ENCODE assay signal across 12 cellular contexts in genomic region chr19:4539697-4540581, GRCh38. TPM values are rescaled to one million over a fixed set of nuclear protein-coding genes. Genes with fewer than 3 reads are reported as not detected.
DNase-seq lines count a peak whose midpoint lies in the region; FAIRE-seq and TF ChIP-seq lines count a peak whose summit lies in the region.
"Had no signal": no experiment of that assay in that cellular context is flagged by ENCODE, and none has a peak within 500 bp of the region (broad histone marks: within the 10 kb centered on the region; RNA-seq: fewer than 3 reads in every experiment).

LRG1 (minus strand) TSS chr19:4540036; CDS start chr19:4540013, 23 bp downstream.

- H3K9me2 ChIP-seq in OCI-LY7 (ENCODE audit: insufficient read depth, low read length), result no peaks in the 10 kb centered on the region

- POLR2A ChIA-PET in OCI-LY7 (lab: Charles Lee), result interaction anchor here (0.6 to 1.6 kb wide), 4 partner anchors 11 to 1495 kb away, joined by 3 read pairs; no protein-coding TSS in a partner anchor

- no peaks in the 10 kb centered on the region for H3K36me3 Mint-ChIP-seq in T-helper 1 cell treated with Interleukin-12 subunit alpha and Interleukin-12 subunit beta and Interleukin-4 antibody, amounts not matched to agents 30 μg/mL and 1 μg/mL, for 36 hours (ENCODE audit: low read depth)

- peak within 1 kb of the TSS; percentile 97 for H2AFZ ChIP-seq in OCI-LY7 (ENCODE audit: low read length)

- intact Hi-C loops in OCI-LY7 (cut with micrococcal nuclease; ENCODE audit: unreplicated experiment), result no loop called here
- intact Hi-C loops in cardiac septum (cut with DNase I), result no loop called here

- DNase-seq in T-helper 1 cell (no peak), OCI-LY7 (ENCODE audit: low spot score) (peak; percentile 50), cardiac septum (ENCODE audit: low spot score) (peak; percentile 93), hippocampal formation (lab: John Stamatoyannopoulos, UW) (no peak), frontal cortex (ENCODE audit: low spot score in 2 of 2) (no peak), retina (no peak)
- peak; percentile 33 for DNase-seq in stimulated activated CD8-positive, alpha-beta memory T cell treated with anti-CD3 and anti-CD28 coated beads, Interleukin-4, amount 100 ng/mL, for 48 hours
- DNase-seq: NCI-H526 treated with DMSO at 0.1 percent for 48 hours had no signal

- H3K4me3 Mint-ChIP-seq in T-helper 1 cell treated with Interleukin-12 subunit alpha and Interleukin-12 subunit beta and Interleukin-4 antibody, amounts not matched to agents 30 μg/mL and 1 μg/mL, for 36 hours, result peak within 1 kb of the TSS; percentile 50

- H3K27ac Mint-ChIP-seq in T-helper 1 cell treated with Interleukin-12 subunit alpha and Interleukin-12 subunit beta and Interleukin-4 antibody, amounts not matched to agents 30 μg/mL and 1 μg/mL, for 36 hours, result peak within 1 kb of the TSS; percentile 27

- TF ChIP-seq CTCF in OCI-LY7 (conservative IDR thresholded peaks at IDR 0.05; ENCODE audit: low read length), result no peak

- peaks cover 4% of the 10 kb centered on the region for H3K27me3 Mint-ChIP-seq in T-helper 1 cell treated with Interleukin-12 subunit alpha and Interleukin-12 subunit beta and Interleukin-4 antibody, amounts not matched to agents 30 μg/mL and 1 μg/mL, for 36 hours (ENCODE audit: low read depth)

- BruUV-seq in OCI-LY7 (replicated peaks; lab: Mats Ljungman, UMichigan), result TSS peak; percentile 92

- CTCF ChIA-PET in OCI-LY7 (lab: Charles Lee; ENCODE audit: unreplicated experiment), result no interaction called here

- peaks cover 4% of the 10 kb centered on the region; the same call in 1 of the 2 replicates for H3K9me3 ChIP-seq in OCI-LY7 (ENCODE audit: low read length)
- H3K9me3 ChIP-seq: A549 had no signal

- peaks cover 6% of the 10 kb centered on the region for H3K4me1 Mint-ChIP-seq in T-helper 1 cell treated with Interleukin-12 subunit alpha and Interleukin-12 subunit beta and Interleukin-4 antibody, amounts not matched to agents 30 μg/mL and 1 μg/mL, for 36 hours (ENCODE audit: low read depth)

- H3K9me3 Mint-ChIP-seq in T-helper 1 cell treated with Interleukin-12 subunit alpha and Interleukin-12 subunit beta and Interleukin-4 antibody, amounts not matched to agents 30 μg/mL and 1 μg/mL, for 36 hours, result no peaks in the 10 kb centered on the region

- no peak for FAIRE-seq in frontal cortex (lab: Jason Lieb, UNC)
- FAIRE-seq: A549, astrocyte had no signal

- peaks cover 16% of the 10 kb centered on the region for H3K4me1 ChIP-seq in OCI-LY7 (ENCODE audit: insufficient read depth, low read length, poor library complexity, severe bottlenecking)
- H3K4me1 ChIP-seq: A549 had no signal

- peak within 1 kb of the TSS; percentile 54 for H3K4me2 ChIP-seq in OCI-LY7 (ENCODE audit: low read length)
- H3K4me2 ChIP-seq: A549 had no signal

- no peaks in the 10 kb centered on the region for H3K79me2 ChIP-seq in OCI-LY7 (ENCODE audit: insufficient read depth, low read depth, low read length)

- H3K4me3 ChIP-seq in OCI-LY7 (ENCODE audit: low read depth, low read length, poor library complexity, severe bottlenecking), result peak within 1 kb of the TSS; percentile 50
- H3K4me3 ChIP-seq: A549, thoracic aorta had no signal

- H4K20me1 ChIP-seq in OCI-LY7 (ENCODE audit: insufficient read depth, low read length), result no peaks in the 10 kb centered on the region

- no peak within 1 kb of the TSS for H3K27ac ChIP-seq in OCI-LY7 (ENCODE audit: low read depth, low read length, poor library complexity, severe bottlenecking)
- H3K27ac ChIP-seq: A549 had no signal

- H3K36me3 ChIP-seq in OCI-LY7 (ENCODE audit: insufficient read depth, low read length), result no peaks in the 10 kb centered on the region
- H3K36me3 ChIP-seq: thoracic aorta had no signal

RNA-seq across cellular contexts. Expression of gene LRG1, which starts in this region (rescaled TPM):
- total RNA-seq in OCI-LY7 (2014; rRNA removed; shearing (Covaris generic)), result 0.67 and 1.6 TPM in 2 replicates
- total RNA-seq in OCI-LY7 (2022) (1.8 and 1.9 TPM in 2 replicates), cardiac septum (0.43 TPM), frontal cortex (under 0.01 TPM)

Comparison
In these comparisons a context has a peak if more than half of its experiments do, and no peak if none do; other contexts are left out.
1. Peak in DNase-seq in cardiac septum; RNA of the gene not detected or under 1 TPM.
2. DNase-seq: peak in OCI-LY7 (single experiment) and stimulated activated CD8-positive, alpha-beta memory T cell treated with anti-CD3 and anti-CD28 coated beads, Interleukin-4, amount 100 ng/mL, for 48 hours (single experiment); none in T-helper 1 cell (0 of 5), hippocampal formation (0 of 2), frontal cortex (0 of 2) and retina (single experiment).